In genomic region chr12:124829708-124830304, GRCh38 we compare ENCODE assay signal across 17 cellular contexts. TPM values are rescaled to one million over a fixed set of nuclear protein-coding genes. Genes with fewer than 3 reads are reported as not detected.
A peak's percentile ranks its signal among the peaks of the same experiment; 100 is the strongest.
DNase-seq lines count a peak whose midpoint lies in the region; ATAC-seq and TF ChIP-seq lines count a peak whose summit lies in the region.
"Had no signal": no experiment of that assay in that cellular context is flagged by ENCODE, and none has a peak within 500 bp of the region (broad histone marks: within the 10 kb centered on the region; RNA-seq: fewer than 3 reads in every experiment).

No MANE protein-coding gene starts in this region.

- no peak for TF ChIP-seq RAD21 in liver (IDR thresholded peaks at IDR 0.05)

- peaks cover 26% of the 10 kb centered on the region for H3K36me3 Mint-ChIP-seq in MCF 10A (ENCODE audit: insufficient read depth, unreplicated experiment)
- H3K36me3 Mint-ChIP-seq in natural killer cell treated with Interleukin-12 subunit alpha and Interleukin-12 subunit beta and Interleukin-15 and Interleukin-18, amount 100 ng/mL, for 72 hours, result no peaks in the 10 kb centered on the region
- H3K36me3 Mint-ChIP-seq in CD4-positive, alpha-beta memory T cell, result no peaks in the 10 kb centered on the region
- H3K36me3 Mint-ChIP-seq: immature natural killer cell; stimulated activated effector memory CD8-positive, alpha-beta T cell treated with anti-CD3 and anti-CD28 coated beads, Interleukin-12 subunit alpha, Interleukin-12 subunit beta, amount 100 ng/mL, for 72 hours had no signal

- DNase-seq in MCF 10A (ENCODE audit: unreplicated experiment), result no peak
- no peak for DNase-seq in breast epithelium (ENCODE audit: low spot score in 2 of 2)
- no peak for DNase-seq in natural killer cell treated with Interleukin-12 subunit alpha and Interleukin-12 subunit beta and Interleukin-15 and Interleukin-18, amount 100 ng/mL, for 72 hours (ENCODE audit: low spot score)
- DNase-seq in body of pancreas, result no peak
- no peak for DNase-seq in CD4-positive, alpha-beta memory T cell
- DNase-seq: activated CD4-positive, alpha-beta T cell treated with anti-CD3 and anti-CD28 coated beads, Interleukin-2, amount 50 U/mL, for 1 hour; activated naive CD4-positive, alpha-beta T cell treated with anti-CD3 and anti-CD28 coated beads for 36 hours; C1 segment of cervical spinal cord; immature natural killer cell; NCI-H2081; NCI-H69; tibial artery had no signal

- TF ChIP-seq CTCF in MCF 10A (IDR thresholded peaks at IDR 0.05; ENCODE audit: unreplicated experiment), result no peak
- no peak for TF ChIP-seq CTCF in breast epithelium (IDR thresholded peaks at IDR 0.05)
- no peak for TF ChIP-seq CTCF in liver (IDR thresholded peaks at IDR 0.05; ENCODE audit: low read depth, low read length, missing input control)
- no peak for TF ChIP-seq CTCF in body of pancreas (IDR thresholded peaks at IDR 0.05)

- no peaks in the 10 kb centered on the region for H3K27me3 Mint-ChIP-seq in MCF 10A (ENCODE audit: insufficient read depth, unreplicated experiment)
- peaks cover 0 to 2% of the 10 kb centered on the region in 2 donors for H3K27me3 Mint-ChIP-seq in natural killer cell treated with Interleukin-12 subunit alpha and Interleukin-12 subunit beta and Interleukin-15 and Interleukin-18, amount 100 ng/mL, for 72 hours
- H3K27me3 Mint-ChIP-seq in CD4-positive, alpha-beta memory T cell, result no peaks in the 10 kb centered on the region
- H3K27me3 Mint-ChIP-seq: memory B cell had no signal

- CTCF ChIA-PET in MCF 10A (lab: Yijun Ruan, JAX), result interaction anchor here (0.8 to 4.2 kb wide), 2 partner anchors 33 to 77 kb away, joined by 3 to 24 read pairs; no protein-coding TSS in a partner anchor
- CTCF ChIA-PET in CD4-positive, alpha-beta memory T cell (lab: Charles Lee; ENCODE audit: partially characterized antibody), result no interaction called here

- H3K4me1 Mint-ChIP-seq in MCF 10A (ENCODE audit: insufficient read depth, unreplicated experiment), result peaks cover 37% of the 10 kb centered on the region
- peaks cover 0 to 24% of the 10 kb centered on the region in 2 donors for H3K4me1 Mint-ChIP-seq in natural killer cell treated with Interleukin-12 subunit alpha and Interleukin-12 subunit beta and Interleukin-15 and Interleukin-18, amount 100 ng/mL, for 72 hours (ENCODE audit: low read depth in 2 of 2)
- no peaks in the 10 kb centered on the region for H3K4me1 Mint-ChIP-seq in CD4-positive, alpha-beta memory T cell
- H3K4me1 Mint-ChIP-seq: immature natural killer cell had no signal

- no TSS peak for BruUV-seq in MCF 10A (replicated peaks; lab: Mats Ljungman, UMichigan)

- ATAC-seq in natural killer cell treated with Interleukin-12 subunit alpha and Interleukin-12 subunit beta and Interleukin-15 and Interleukin-18, amount 100 ng/mL, for 72 hours, result no peak
- ATAC-seq in body of pancreas (no peak), GM18858 (IDR thresholded peaks at IDR 0.05; ENCODE audit: unreplicated experiment) (no peak)
- ATAC-seq: stimulated activated effector memory CD8-positive, alpha-beta T cell treated with anti-CD3 and anti-CD28 coated beads, Interleukin-12 subunit alpha, Interleukin-12 subunit beta, amount 100 ng/mL, for 72 hours had no signal

- no peaks in the 10 kb centered on the region for H3K9me3 Mint-ChIP-seq in MCF 10A (ENCODE audit: unreplicated experiment)
- no peaks in the 10 kb centered on the region for H3K9me3 Mint-ChIP-seq in natural killer cell treated with Interleukin-12 subunit alpha and Interleukin-12 subunit beta and Interleukin-15 and Interleukin-18, amount 100 ng/mL, for 72 hours
- peaks cover 0 to 6% (median 0%) of the 10 kb centered on the region in 8 donors for H3K9me3 Mint-ChIP-seq in CD4-positive, alpha-beta memory T cell
- H3K9me3 Mint-ChIP-seq: activated naive CD4-positive, alpha-beta T cell treated with anti-CD3 and anti-CD28 coated beads for 36 hours; immature natural killer cell had no signal

- intact Hi-C loops in MCF 10A (cut with micrococcal nuclease), result loop anchor here (1.0 to 2.0 kb wide), 2 partner anchors 8 to 75 kb away; no protein-coding TSS in a partner anchor
- intact Hi-C loops in breast epithelium (cut with DNase I; ENCODE audit: low total_unique reads), result no loop called here
- intact Hi-C loops in body of pancreas (cut with DNase I), result no loop called here
- intact Hi-C loops in CD4-positive, alpha-beta memory T cell (cut with micrococcal nuclease), result no loop called here

- H3K27me3 ChIP-seq in breast epithelium, result no peaks in the 10 kb centered on the region
- no peaks in the 10 kb centered on the region for H3K27me3 ChIP-seq in liver (ENCODE audit: control insufficient read depth in 4 of 4, insufficient read depth in 4 of 4, low read length in 3 of 4)
- no peaks in the 10 kb centered on the region for H3K27me3 ChIP-seq in body of pancreas
- no peaks in the 10 kb centered on the region for H3K27me3 ChIP-seq in CD4-positive, alpha-beta memory T cell (ENCODE audit: insufficient read depth, low read length)
- H3K27me3 ChIP-seq: tibial artery had no signal

- H3K4me1 ChIP-seq in breast epithelium (no peaks in the 10 kb centered on the region), liver (ENCODE audit: control insufficient read depth in 4 of 4, insufficient read depth in 4 of 4, low read length in 3 of 4) (peaks cover 10 to 63% (median 53%) of the 10 kb centered on the region in 4 donors), body of pancreas (peaks cover 14% of the 10 kb centered on the region)
- H3K4me1 ChIP-seq in CD4-positive, alpha-beta memory T cell (ENCODE audit: insufficient read depth, low read length), result no peaks in the 10 kb centered on the region

- no peak overlapping the region for H3K4me3 ChIP-seq in breast epithelium
- H3K4me3 ChIP-seq in liver (ENCODE audit: low read depth in 1 of 3, low read length in 3 of 3), result no peak overlapping the region
- H3K4me3 ChIP-seq in body of pancreas, result no peak overlapping the region
- no peak overlapping the region for H3K4me3 ChIP-seq in CD4-positive, alpha-beta memory T cell (ENCODE audit: low read length in 2 of 2)
- H3K4me3 ChIP-seq: tibial artery had no signal

- peak overlapping the region; percentile 96 for H3K27ac Mint-ChIP-seq in MCF 10A (ENCODE audit: low read depth, unreplicated experiment)
- H3K27ac Mint-ChIP-seq in natural killer cell treated with Interleukin-12 subunit alpha and Interleukin-12 subunit beta and Interleukin-15 and Interleukin-18, amount 100 ng/mL, for 72 hours, result no peak overlapping the region
- no peak overlapping the region for H3K27ac Mint-ChIP-seq in CD4-positive, alpha-beta memory T cell
- H3K27ac Mint-ChIP-seq: activated naive CD4-positive, alpha-beta T cell treated with anti-CD3 and anti-CD28 coated beads for 36 hours; immature natural killer cell; memory B cell; stimulated activated effector memory CD8-positive, alpha-beta T cell treated with anti-CD3 and anti-CD28 coated beads, Interleukin-12 subunit alpha, Interleukin-12 subunit beta, amount 100 ng/mL, for 72 hours had no signal

- H3K9me3 ChIP-seq in breast epithelium (no peaks in the 10 kb centered on the region), liver (ENCODE audit: control insufficient read depth in 4 of 4, low read length in 3 of 4) (no peaks in the 10 kb centered on the region), body of pancreas (no peaks in the 10 kb centered on the region)
- H3K9me3 ChIP-seq in CD4-positive, alpha-beta memory T cell (ENCODE audit: control insufficient read depth in 1 of 2, low read length in 2 of 2), result no peaks in the 10 kb centered on the region
- H3K9me3 ChIP-seq: tibial artery had no signal

- WGBS in liver, result 96% methylated on average over 4 of the region's 4 CpGs
- 90 to 96% methylated on average over 4 of the region's 4 CpGs for WGBS in body of pancreas, 2 donors

- TF ChIP-seq POLR2A in breast epithelium (IDR thresholded peaks at IDR 0.05), result no peak
- TF ChIP-seq POLR2A in body of pancreas (IDR thresholded peaks at IDR 0.05), result no peak

- POLR2A ChIA-PET in MCF 10A (lab: Yijun Ruan, JAX), result interaction anchor here (0.5 to 5.0 kb wide), 10 partner anchors 8 to 306 kb away, joined by 3 to 42 read pairs (median 12); partner anchors contain the start of gene UBC
- POLR2A ChIA-PET in CD4-positive, alpha-beta memory T cell (lab: Charles Lee; ENCODE audit: partially characterized antibody), result no interaction called here

- peak overlapping the region; percentile 58 for H3K4me3 Mint-ChIP-seq in MCF 10A (ENCODE audit: unreplicated experiment)
- no peak overlapping the region for H3K4me3 Mint-ChIP-seq in natural killer cell treated with Interleukin-12 subunit alpha and Interleukin-12 subunit beta and Interleukin-15 and Interleukin-18, amount 100 ng/mL, for 72 hours
- no peak overlapping the region for H3K4me3 Mint-ChIP-seq in CD4-positive, alpha-beta memory T cell
- H3K4me3 Mint-ChIP-seq: activated naive CD4-positive, alpha-beta T cell treated with anti-CD3 and anti-CD28 coated beads for 36 hours; immature natural killer cell; memory B cell; stimulated activated effector memory CD8-positive, alpha-beta T cell treated with anti-CD3 and anti-CD28 coated beads, Interleukin-12 subunit alpha, Interleukin-12 subunit beta, amount 100 ng/mL, for 72 hours had no signal

- H3K9ac ChIP-seq in liver (ENCODE audit: low read depth in 1 of 2, low read length in 2 of 2), result peak overlapping the region in 1 of 2 donors; percentile 32

- H3K27ac ChIP-seq in breast epithelium, result peak overlapping the region in 1 of 2 donors; percentile 70
- peak overlapping the region; percentile 57 for H3K27ac ChIP-seq in angular gyrus (ENCODE audit: low read depth, low read length)
- H3K27ac ChIP-seq in liver (ENCODE audit: low read depth in 1 of 2, low read length in 2 of 2), result peak overlapping the region; percentile 90
- no peak overlapping the region for H3K27ac ChIP-seq in body of pancreas
- no peak overlapping the region for H3K27ac ChIP-seq in CD4-positive, alpha-beta memory T cell (ENCODE audit: low read depth, low read length)
- H3K27ac ChIP-seq: tibial artery had no signal

- no peaks in the 10 kb centered on the region for H3K36me3 ChIP-seq in breast epithelium
- no peaks in the 10 kb centered on the region for H3K36me3 ChIP-seq in liver (ENCODE audit: control insufficient read depth in 4 of 4, insufficient read depth in 3 of 4, low read depth in 1 of 4, low read length in 3 of 4)
- no peaks in the 10 kb centered on the region for H3K36me3 ChIP-seq in body of pancreas (replicated peaks in 1 of 2; ENCODE audit: insufficient read depth in 1 of 2, low read depth in 2 of 2)
- no peaks in the 10 kb centered on the region for H3K36me3 ChIP-seq in CD4-positive, alpha-beta memory T cell (ENCODE audit: insufficient read depth, low read length)
- H3K36me3 ChIP-seq: tibial artery had no signal

TF ChIP-seq in liver, 16 proteins besides CTCF, POLR2A, EP300 and RAD21 (continues in another document):
- no peak for TF ChIP-seq JUND (IDR thresholded peaks at IDR 0.05)
- no peak for TF ChIP-seq FOXA2 (IDR thresholded peaks at IDR 0.05)
- peak; percentile 4 for TF ChIP-seq YY1 (IDR thresholded peaks at IDR 0.05)

RNA-seq across cellular contexts. Expression of gene SCARB1, which starts 33.9 kb away (rescaled TPM):
- total RNA-seq in MCF 10A (2022), result 48.2 and 71.0 TPM in 2 replicates
- 10 to 100 TPM; 18.4 to 61.3 (median 20.2) TPM for total RNA-seq in breast epithelium
- total RNA-seq in liver, result 100 to 1,000 TPM in 1 of 2 donors, 10 to 100 TPM in 1; 85.3 to 169 TPM
- 100 to 1,000 TPM; 112 to 289 TPM for polyA plus RNA-seq in liver
- 10 to 100 TPM in 1 of 2 donors, 1 to 10 TPM in 1; 10.0 to 45.6 TPM for total RNA-seq in natural killer cell treated with Interleukin-12 subunit alpha and Interleukin-12 subunit beta and Interleukin-15 and Interleukin-18, amount 100 ng/mL, for 72 hours
- total RNA-seq in body of pancreas, result 10 to 100 TPM; 16.5 to 18.9 TPM
- total RNA-seq in CD4-positive, alpha-beta memory T cell, result 1 to 10 TPM; 2.2 to 2.6 TPM
- polyA plus RNA-seq in CD4-positive, alpha-beta memory T cell, result 1 to 10 TPM; 1.5 to 1.6 TPM

Comparison
In these comparisons a context has a peak if more than half of its experiments do, and no peak if none do; other contexts are left out.
1. H3K27ac ChIP-seq: peak in angular gyrus (single experiment) and liver (2 of 2); none in body of pancreas (0 of 4) and CD4-positive, alpha-beta memory T cell (single experiment).